ENCODE assay signal across 2 cellular contexts in genomic region chr1:97906567-97907228, GRCh38.
TF ChIP-seq lines count a peak whose summit lies in the region.

No MANE protein-coding gene starts in this region.

TF ChIP-seq in HCT116, 20 proteins besides CTCF, POLR2A, EP300 and RAD21 (continued from another document):
- TF ChIP-seq EGR1 (IDR thresholded peaks at IDR 0.05; ENCODE audit: low read depth) (no peak), CEBPB (IDR thresholded peaks at IDR 0.05; ENCODE audit: low read depth) (peak; percentile 50; the same call in 1 of the 2 replicates), CBX3 (IDR thresholded peaks at IDR 0.05; ENCODE audit: low read depth) (no peak), EZH2phosphoT487 (IDR thresholded peaks at IDR 0.05; ENCODE audit: borderline replicate concordance) (no peak), SRF (IDR thresholded peaks at IDR 0.05; ENCODE audit: low read depth) (no peak), SP1 (IDR thresholded peaks at IDR 0.05; ENCODE audit: low read depth) (no peak), JUND (IDR thresholded peaks at IDR 0.05) (0 out of 2 replicates have a peak, but pooled peaks have one; percentile 16), ZFX (IDR thresholded peaks at IDR 0.05) (no peak), SIN3A (IDR thresholded peaks at IDR 0.05; ENCODE audit: low read depth) (no peak), ATF3 (IDR thresholded peaks at IDR 0.05) (no peak), TCF7L2 (IDR thresholded peaks at IDR 0.05; ENCODE audit: borderline replicate concordance, extremely low read depth, insufficient read depth, insufficient read length) (no peak), ZBTB33 (IDR thresholded peaks at IDR 0.05; ENCODE audit: extremely low read depth, insufficient replicate concordance, low read length) (no peak), ELF1 (IDR thresholded peaks at IDR 0.05; ENCODE audit: borderline replicate concordance, low read depth) (no peak), POLR2AphosphoS5 (IDR thresholded peaks at IDR 0.05; ENCODE audit: low read depth, low read length) (no peak)
- TF ChIP-seq, protein P1, sequence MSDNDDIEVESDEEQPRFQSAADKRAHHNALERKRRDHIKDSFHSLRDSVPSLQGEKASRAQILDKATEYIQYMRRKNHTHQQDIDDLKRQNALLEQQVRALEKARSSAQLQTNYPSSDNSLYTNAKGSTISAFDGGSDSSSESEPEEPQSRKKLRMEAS (IDR thresholded peaks at IDR 0.05), result no peak

TF ChIP-seq in SK-N-SH, 30 proteins besides CTCF, POLR2A, EP300 and RAD21 (continued from another document):
- TF ChIP-seq USF1 (IDR thresholded peaks at IDR 0.05; ENCODE audit: borderline replicate concordance, low read depth) (no peak), SMC3 (IDR thresholded peaks at IDR 0.05; ENCODE audit: low read depth, low read length) (no peak), ELF1 (IDR thresholded peaks at IDR 0.05) (no peak), TAF1 (IDR thresholded peaks at IDR 0.05; ENCODE audit: borderline replicate concordance, low read depth, low read length) (no peak), USF2 (IDR thresholded peaks at IDR 0.05; ENCODE audit: borderline replicate concordance, low read depth, low read length) (no peak), YY1 (IDR thresholded peaks at IDR 0.05; ENCODE audit: low read depth) (0 out of 2 replicates have a peak, but pooled peaks have one; percentile 41), SIN3A (IDR thresholded peaks at IDR 0.05; ENCODE audit: borderline replicate concordance, low read depth, low read length) (no peak), NFIC (IDR thresholded peaks at IDR 0.05; ENCODE audit: borderline replicate concordance) (peak; percentile 40; the same call in 1 of the 2 replicates), TCF12 (IDR thresholded peaks at IDR 0.05) (peak; percentile 69), GATA2 (CRISPR knock-in tag; IDR thresholded peaks at IDR 0.05) (no peak), TEAD4 (IDR thresholded peaks at IDR 0.05; ENCODE audit: borderline replicate concordance, insufficient read depth) (no peak; the same call in 1 of the 2 replicates), RCOR1 (IDR thresholded peaks at IDR 0.05; ENCODE audit: low read length) (no peak), CHD2 (IDR thresholded peaks at IDR 0.05; ENCODE audit: low read length, partially characterized antibody) (no peak), MEF2A (IDR thresholded peaks at IDR 0.05; ENCODE audit: borderline replicate concordance, low read depth) (no peak), MXI1 (IDR thresholded peaks at IDR 0.05; ENCODE audit: low read depth, low read length) (no peak), JUND (IDR thresholded peaks at IDR 0.05) (peak; percentile 90), ZBTB33 (IDR thresholded peaks at IDR 0.05; ENCODE audit: borderline replicate concordance, low read depth) (no peak), RXRA (IDR thresholded peaks at IDR 0.05; ENCODE audit: borderline replicate concordance, low read depth) (no peak; the same call in 1 of the 2 replicates), GABPA (IDR thresholded peaks at IDR 0.05; ENCODE audit: low read depth) (no peak), REST (IDR thresholded peaks at IDR 0.05; ENCODE audit: low read depth, low read length) (no peak), FOXM1 (IDR thresholded peaks at IDR 0.05; ENCODE audit: low read depth) (no peak), FOSL2 (IDR thresholded peaks at IDR 0.05; ENCODE audit: borderline replicate concordance, low read depth) (peak; percentile 90), POLR2AphosphoS5 (IDR thresholded peaks at IDR 0.05; ENCODE audit: low read depth, low read length) (peak; percentile 47; the same call in 1 of the 2 replicates), EZH2phosphoT487 (IDR thresholded peaks at IDR 0.05; ENCODE audit: borderline replicate concordance, low read depth) (no peak)
- TF ChIP-seq, protein P2, sequence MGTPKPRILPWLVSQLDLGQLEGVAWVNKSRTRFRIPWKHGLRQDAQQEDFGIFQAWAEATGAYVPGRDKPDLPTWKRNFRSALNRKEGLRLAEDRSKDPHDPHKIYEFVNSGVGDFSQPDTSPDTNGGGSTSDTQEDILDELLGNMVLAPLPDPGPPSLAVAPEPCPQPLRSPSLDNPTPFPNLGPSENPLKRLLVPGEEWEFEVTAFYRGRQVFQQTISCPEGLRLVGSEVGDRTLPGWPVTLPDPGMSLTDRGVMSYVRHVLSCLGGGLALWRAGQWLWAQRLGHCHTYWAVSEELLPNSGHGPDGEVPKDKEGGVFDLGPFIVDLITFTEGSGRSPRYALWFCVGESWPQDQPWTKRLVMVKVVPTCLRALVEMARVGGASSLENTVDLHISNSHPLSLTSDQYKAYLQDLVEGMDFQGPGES (IDR thresholded peaks at IDR 0.05; ENCODE audit: low read depth, low read length), result no peak
- TF ChIP-seq, protein P1 (IDR thresholded peaks at IDR 0.05; ENCODE audit: low read depth), result peak; percentile 59; the same call in 1 of the 2 replicates
- TF ChIP-seq, protein P3, sequence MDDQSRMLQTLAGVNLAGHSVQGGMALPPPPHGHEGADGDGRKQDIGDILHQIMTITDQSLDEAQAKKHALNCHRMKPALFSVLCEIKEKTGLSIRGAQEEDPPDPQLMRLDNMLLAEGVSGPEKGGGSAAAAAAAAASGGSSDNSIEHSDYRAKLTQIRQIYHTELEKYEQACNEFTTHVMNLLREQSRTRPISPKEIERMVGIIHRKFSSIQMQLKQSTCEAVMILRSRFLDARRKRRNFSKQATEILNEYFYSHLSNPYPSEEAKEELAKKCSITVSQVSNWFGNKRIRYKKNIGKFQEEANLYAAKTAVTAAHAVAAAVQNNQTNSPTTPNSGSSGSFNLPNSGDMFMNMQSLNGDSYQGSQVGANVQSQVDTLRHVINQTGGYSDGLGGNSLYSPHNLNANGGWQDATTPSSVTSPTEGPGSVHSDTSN (IDR thresholded peaks at IDR 0.05), result peak; percentile 65
